In genomic region chr16:13913374-13914292, GRCh38 we compare ENCODE assay signal across 23 cellular contexts. TPM values are rescaled to one million over a fixed set of nuclear protein-coding genes. Genes with fewer than 3 reads are reported as not detected.
DNase-seq lines count a peak whose midpoint lies in the region; ATAC-seq, FAIRE-seq and TF ChIP-seq lines count a peak whose summit lies in the region.
"Had no signal": no experiment of that assay in that cellular context is flagged by ENCODE, and none has a peak within 500 bp of the region (broad histone marks: within the 10 kb centered on the region; RNA-seq: fewer than 3 reads in every experiment).

No MANE protein-coding gene starts in this region.

- SMC1A ChIA-PET in GM12878 (lab: Charles Lee; ENCODE audit: uncharacterized antibody, unreplicated experiment), result no interaction called here

- FAIRE-seq in GM12878 (lab: Jason Lieb, UNC), result no peak
- FAIRE-seq: H1 had no signal

- CTCF ChIA-PET in GM12878 (lab: Yijun Ruan, JAX), result interaction anchor here (1.2 to 2.0 kb wide), 2 partner anchors 11 to 49 kb away, joined by 3 to 11 read pairs; no protein-coding TSS in a partner anchor

- H3K79me2 ChIP-seq in GM12878 (ENCODE audit: control insufficient read depth, insufficient read depth, low read length), result no peaks in the 10 kb centered on the region

- POLR2A ChIA-PET in GM12878 (lab: Charles Lee), result no interaction called here

- no peak for DNase-seq in left ventricle myocardium superior
- DNase-seq in right cardiac atrium, result no peak
- no peak for DNase-seq in GM12878 (ENCODE audit: low read depth, low spot score)
- DNase-seq in NCI-H2107 (lab: John Stamatoyannopoulos, UW), result no peak
- no peak for DNase-seq in AG20443 (ENCODE audit: low spot score)
- no peak for DNase-seq in NCI-H128 (lab: John Stamatoyannopoulos, UW; ENCODE audit: unreplicated experiment)
- DNase-seq: 8988T; CD4-positive, CD25-positive, alpha-beta regulatory T cell; DMS53; HCEC 1CT; IMR-90; Karpas-422; NCI-H1105; NCI-H146; NCI-H1930; NCI-H446 treated with DMSO at 0.1 percent for 48 hours; SIG-M5 had no signal

- no peaks in the 10 kb centered on the region for H3K9me3 ChIP-seq in right cardiac atrium (ENCODE audit: control insufficient read depth, low read length)
- peaks cover 2% of the 10 kb centered on the region; the same call in 2 of the 3 replicates for H3K9me3 ChIP-seq in GM12878 (replicated peaks; ENCODE audit: control insufficient read depth, insufficient read depth, low read length)
- no peaks in the 10 kb centered on the region for H3K9me3 ChIP-seq in liver (ENCODE audit: control insufficient read depth in 4 of 4, low read length in 3 of 4)

- TF ChIP-seq EP300 in GM12878 (IDR thresholded peaks at IDR 0.05; ENCODE audit: borderline replicate concordance in 1 of 2, control insufficient read depth in 1 of 2, low read depth in 2 of 2, low read length in 2 of 2), result no peak

- RAD21 ChIA-PET in GM12878 (lab: Charles Lee; ENCODE audit: unreplicated experiment), result interaction anchor here (1.1 kb wide), 1 partner anchor 9 kb away, joined by 3 read pairs; no protein-coding TSS in a partner anchor

- TF ChIP-seq POLR2A in GM12878 (IDR thresholded peaks at IDR 0.05; ENCODE audit: low read depth, low read length), result no peak

- 67% methylated on average over 7 of the region's 7 CpGs for WGBS in right cardiac atrium
- 31% methylated on average over 7 of the region's 7 CpGs for WGBS in GM12878 (ENCODE audit: insufficient coverage, insufficient replicate concordance, low lambda C conversion rate, missing lambda C conversion rate)
- WGBS in liver, result 44% methylated on average over 7 of the region's 7 CpGs

- H3K9ac ChIP-seq in GM12878 (ENCODE audit: control insufficient read depth, insufficient read depth, low read length) (no peak overlapping the region), liver (ENCODE audit: low read depth in 1 of 2, low read length in 2 of 2) (no peak overlapping the region)
- H3K9ac ChIP-seq: BLaER1 had no signal

- intact Hi-C loops in left ventricle myocardium superior (cut with micrococcal nuclease), result no loop called here
- intact Hi-C loops in right cardiac atrium (cut with DNase I), result no loop called here
- intact Hi-C loops in GM12878 (cut with micrococcal nuclease; ENCODE audit: unreplicated experiment), result no loop called here

- BruUV-seq in GM12878 (replicated peaks; lab: Mats Ljungman, UMichigan), result no TSS peak

- H4K20me1 ChIP-seq in GM12878 (ENCODE audit: control insufficient read depth, insufficient read depth), result no peaks in the 10 kb centered on the region
- H4K20me1 ChIP-seq: BLaER1 had no signal

- no peak for TF ChIP-seq CTCF in GM12878 (IDR thresholded peaks at IDR 0.05 in 2 of 3, conservative IDR thresholded peaks at IDR 0.05 in 1 of 3; ENCODE audit: control insufficient read depth in 2 of 3, extremely low read depth in 1 of 3, insufficient read depth in 1 of 3, low read depth in 3 of 3, low read length in 3 of 3)
- TF ChIP-seq CTCF in liver (IDR thresholded peaks at IDR 0.05; ENCODE audit: low read depth, low read length, missing input control), result no peak

- H2AFZ ChIP-seq in GM12878 (ENCODE audit: control insufficient read depth, low read depth, low read length), result no peak overlapping the region

- H3K27ac ChIP-seq in right cardiac atrium (ENCODE audit: low read length) (no peak overlapping the region), GM12878 (ENCODE audit: control insufficient read depth, insufficient read depth) (no peak overlapping the region), liver (ENCODE audit: low read depth in 1 of 2, low read length in 2 of 2) (peak overlapping the region; percentile 28)
- H3K27ac ChIP-seq: BLaER1 had no signal

- TF ChIP-seq RAD21 in GM12878 (IDR thresholded peaks at IDR 0.05; ENCODE audit: insufficient read depth, low read depth, low read length) (no peak), liver (IDR thresholded peaks at IDR 0.05) (peak in 1 of 2 donors; percentile 30)

- H3K4me1 ChIP-seq in right cardiac atrium (ENCODE audit: control insufficient read depth, insufficient read depth, low read length), result no peaks in the 10 kb centered on the region
- no peaks in the 10 kb centered on the region for H3K4me1 ChIP-seq in GM12878 (ENCODE audit: control insufficient read depth, insufficient read depth, low read length)
- H3K4me1 ChIP-seq in liver (ENCODE audit: control insufficient read depth in 4 of 4, insufficient read depth in 4 of 4, low read length in 3 of 4), result peaks cover 7 to 28% (median 19%) of the 10 kb centered on the region in 4 donors
- H3K4me1 ChIP-seq: BLaER1 had no signal

- no peak overlapping the region for H3K4me2 ChIP-seq in GM12878 (ENCODE audit: control insufficient read depth, insufficient read depth)
- H3K4me2 ChIP-seq: BLaER1 had no signal

- in situ Hi-C loops in GM12878 (cut with MboI), result no loop called here

- ATAC-seq in left ventricle myocardium superior (peak; percentile 6), right cardiac atrium (no peak), GM12878 (peak; percentile 40), GM18498 (IDR thresholded peaks at IDR 0.05; ENCODE audit: unreplicated experiment) (no peak)
- ATAC-seq: Panc1, SK-N-SH treated with all-trans-retinoic acid at 6 μM for 48 hours had no signal

- H3K27me3 ChIP-seq in right cardiac atrium (ENCODE audit: control insufficient read depth, insufficient read depth) (no peaks in the 10 kb centered on the region), GM12878 (replicated peaks in 1 of 2; ENCODE audit: control insufficient read depth in 2 of 2, insufficient read depth in 2 of 2, low read length in 1 of 2) (no peaks in the 10 kb centered on the region), liver (ENCODE audit: control insufficient read depth in 4 of 4, insufficient read depth in 4 of 4, low read length in 3 of 4) (no peaks in the 10 kb centered on the region)
- H3K27me3 ChIP-seq: BLaER1 had no signal

- H3K36me3 ChIP-seq in GM12878 (ENCODE audit: control insufficient read depth in 2 of 2, insufficient read depth in 2 of 2, low read length in 1 of 2), result no peaks in the 10 kb centered on the region
- H3K36me3 ChIP-seq in liver (ENCODE audit: control insufficient read depth in 4 of 4, insufficient read depth in 3 of 4, low read depth in 1 of 4, low read length in 3 of 4), result no peaks in the 10 kb centered on the region
- H3K36me3 ChIP-seq: BLaER1 had no signal

- H3K4me3 ChIP-seq in right cardiac atrium (ENCODE audit: low read length), result no peak overlapping the region
- no peak overlapping the region for H3K4me3 ChIP-seq in GM12878
- H3K4me3 ChIP-seq in liver (ENCODE audit: low read depth in 1 of 3, low read length in 3 of 3), result no peak overlapping the region
- H3K4me3 ChIP-seq: BLaER1 had no signal

TF ChIP-seq in GM12878, 131 proteins besides CTCF, POLR2A, EP300 and RAD21 (continues in another document):
- TF ChIP-seq TBL1XR1 (IDR thresholded peaks at IDR 0.05; ENCODE audit: low read depth, low read length) (no peak), SP1 (IDR thresholded peaks at IDR 0.05; ENCODE audit: low read depth, low read length) (no peak), CREM (IDR thresholded peaks at IDR 0.05; ENCODE audit: low read depth) (no peak), DPF2 (IDR thresholded peaks at IDR 0.05) (no peak)
- TF ChIP-seq, protein P1, sequence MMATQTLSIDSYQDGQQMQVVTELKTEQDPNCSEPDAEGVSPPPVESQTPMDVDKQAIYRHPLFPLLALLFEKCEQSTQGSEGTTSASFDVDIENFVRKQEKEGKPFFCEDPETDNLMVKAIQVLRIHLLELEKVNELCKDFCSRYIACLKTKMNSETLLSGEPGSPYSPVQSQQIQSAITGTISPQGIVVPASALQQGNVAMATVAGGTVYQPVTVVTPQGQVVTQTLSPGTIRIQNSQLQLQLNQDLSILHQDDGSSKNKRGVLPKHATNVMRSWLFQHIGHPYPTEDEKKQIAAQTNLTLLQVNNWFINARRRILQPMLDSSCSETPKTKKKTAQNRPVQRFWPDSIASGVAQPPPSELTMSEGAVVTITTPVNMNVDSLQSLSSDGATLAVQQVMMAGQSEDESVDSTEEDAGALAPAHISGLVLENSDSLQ (IDR thresholded peaks at IDR 0.05), result no peak

TF ChIP-seq in liver, 16 proteins besides CTCF, POLR2A, EP300 and RAD21 (continues in another document):
- TF ChIP-seq GABPA (IDR thresholded peaks at IDR 0.05 in 1 of 2, conservative IDR thresholded peaks at IDR 0.05 in 1 of 2) (peak in 1 of 2 donors; percentile 29), SP1 (IDR thresholded peaks at IDR 0.05) (peak; percentile 79), HNF4G (IDR thresholded peaks at IDR 0.05) (peak; percentile 56), FOXA2 (IDR thresholded peaks at IDR 0.05) (peak; percentile 6)

RNA-seq across cellular contexts. Expression of gene ERCC4, which starts 6.3 kb away (rescaled TPM):
- total RNA-seq in left ventricle myocardium superior (7.3 TPM), right cardiac atrium (10 to 100 TPM in 2 of 4 donors, 1 to 10 TPM in 2; 9.2 to 14.4 (median 10.6) TPM), GM12878 (2014; rRNA removed) (8.2 and 10.0 TPM in 2 replicates), GM12878 (2014; rRNA removed; fragmentation: Illumina TruSeq; extraction: Trizol) (9.3 and 9.6 TPM in 2 replicates), GM12878 (2021) (12.5 and 13.5 TPM in 2 replicates), liver (1 to 10 TPM; 3.6 to 6.1 TPM)
- polyA plus RNA-seq in right cardiac atrium (2.3 TPM), GM12878 (2011; rRNA removed) (8.4 and 9.0 TPM in 2 replicates), GM12878 (2014; fragmentation: Illumina TruSeq; extraction: Trizol) (7.3 and 8.4 TPM in 2 replicates), GM12878 (2014; fragmentation: Nextera tagmentation; extraction: Ambion mirVana) (10 to 100 TPM in 1 of 2 experiments, 1 to 10 TPM in 1; 5.7 to 15.6 TPM), GM12878 (2014; rRNA removed) (3.4 and 4.7 TPM in 2 replicates), GM12878 (2016; fragmentation: Nextera tagmentation; extraction: Ambion mirVana) (10 to 100 TPM; 24.0 to 24.6 TPM), liver (10 to 100 TPM in 1 of 2 donors, 1 to 10 TPM in 1; 1.6 to 11.1 TPM)
- 9.9 and 10.9 TPM in 2 replicates for total RNA-seq in GM12878 (2013; cell fraction: nucleolus; rRNA removed)
- 1.9 TPM for polyA plus RNA-seq in GM12878 (2011; ENCODE audit: low read depth)
- 2.5 and 3.1 TPM in 2 replicates for polyA plus RNA-seq in GM12878 (2011; cell fraction: cytosol; rRNA removed)
- 2.5 and 3.9 TPM in 2 replicates for polyA plus RNA-seq in GM12878 (2011; cell fraction: nucleus; rRNA removed)
- polyA plus RNA-seq in GM12878 (2012), result 2.1 and 3.8 TPM in 2 replicates
- polyA minus RNA-seq in GM12878 (2011; rRNA and poly(A)+ RNA removed), result 8.1 and 14.8 TPM in 2 replicates
- polyA minus RNA-seq in GM12878 (2011; cell fraction: cytosol; rRNA and poly(A)+ RNA removed), result 10.0 and 10.1 TPM in 2 replicates
- 3.3 and 5.6 TPM in 2 replicates for polyA minus RNA-seq in GM12878 (2011; cell fraction: nucleus; rRNA and poly(A)+ RNA removed)

Comparison
In these comparisons a context has a peak if more than half of its experiments do, and no peak if none do; other contexts are left out.
1. ATAC-seq: peak in left ventricle myocardium superior (single experiment) and GM12878 (single experiment); none in right cardiac atrium (0 of 2) and GM18498 (single experiment).
2. H3K27ac ChIP-seq: peak in liver (2 of 2); none in right cardiac atrium (single experiment) and GM12878 (single experiment).